ENCODE assay signal across 8 cellular contexts in the genomic region with DNA sequence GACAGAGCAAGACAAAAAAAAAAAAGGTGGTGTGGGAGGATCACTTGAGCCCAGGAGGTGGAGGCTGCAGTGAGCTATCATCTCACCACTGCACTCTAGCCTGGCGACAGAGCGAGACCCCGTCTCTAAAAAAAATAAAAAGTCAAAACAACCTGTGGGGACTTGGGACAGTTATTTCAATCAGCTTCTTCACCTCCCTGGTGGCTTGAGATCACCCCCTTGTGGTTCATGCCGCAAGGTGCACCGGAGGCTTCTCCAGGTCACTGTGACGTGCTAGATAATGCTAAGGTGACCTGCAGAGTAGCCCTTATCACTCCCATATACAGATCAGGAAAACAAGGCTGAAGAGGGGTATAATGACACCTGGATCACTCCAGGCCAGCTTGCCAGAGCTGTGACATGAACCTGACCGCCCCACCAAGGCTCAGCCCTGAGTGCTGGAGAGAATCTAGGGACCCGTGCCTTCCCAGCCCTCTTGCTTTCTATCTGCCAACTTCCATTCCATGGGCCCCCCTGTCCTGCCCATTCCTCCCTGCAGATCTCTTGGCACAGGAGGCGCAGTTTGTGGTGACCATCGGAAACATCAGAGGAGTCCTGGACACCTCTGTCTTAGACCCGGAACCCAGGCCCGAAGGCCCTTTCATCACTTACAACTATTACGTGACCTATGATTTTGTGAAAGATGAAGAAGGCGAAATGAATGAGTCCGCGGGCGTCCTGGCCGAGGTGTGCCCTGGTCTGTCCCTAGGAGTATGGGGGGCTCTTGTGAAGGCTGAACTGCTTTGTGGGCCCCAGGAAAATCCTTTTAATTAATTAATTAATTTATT. TPM values are rescaled to one million over a fixed set of nuclear protein-coding genes. Genes with fewer than 3 reads are reported as not detected.
A peak's percentile ranks its signal among the peaks of the same experiment; 100 is the strongest.
DNase-seq lines count a peak whose midpoint lies in the region; ATAC-seq and TF ChIP-seq lines count a peak whose summit lies in the region.

No MANE protein-coding gene starts in this region.

- 67% methylated on average over 18 of the region's 18 CpGs for WGBS in esophagus muscularis mucosa
- 64 to 72% methylated on average over 16 to 18 of the region's 18 CpGs for WGBS in upper lobe of left lung, 2 donors

- H3K27ac ChIP-seq in GM23338 (ENCODE audit: low read depth) (no peak overlapping the region), esophagus muscularis mucosa (replicated peaks in 1 of 4) (no peak overlapping the region), neural progenitor cell (no peak overlapping the region), upper lobe of left lung (no peak overlapping the region)

- H3K27me3 Mint-ChIP-seq in CD14-positive monocyte (ENCODE audit: low read depth in 3 of 3) (peaks cover 0 to 7% (median 4%) of the 10 kb centered on the region in 3 donors), GM23338 (ENCODE audit: insufficient read depth, low read depth, poor library complexity) (peaks cover 2% of the 10 kb centered on the region), neural progenitor cell (ENCODE audit: insufficient read depth, low read depth) (peaks cover 13% of the 10 kb centered on the region)

- H3K27me3 ChIP-seq in GM23338 (ENCODE audit: insufficient read depth): no peaks in the 10 kb centered on the region
- H3K27me3 ChIP-seq in esophagus muscularis mucosa: peaks cover 0 to 9% (median 0%) of the 10 kb centered on the region in 4 donors
- H3K27me3 ChIP-seq in neural progenitor cell: no peaks in the 10 kb centered on the region
- no peaks in the 10 kb centered on the region for H3K27me3 ChIP-seq in upper lobe of left lung

- no peaks in the 10 kb centered on the region for H3F3A ChIP-seq in GM23338 (replicated peaks; ENCODE audit: low read depth)
- H3F3A ChIP-seq in neural progenitor cell (ENCODE audit: low read depth): no peaks in the 10 kb centered on the region

- H3K9me3 ChIP-seq in esophagus muscularis mucosa (peaks cover 0 to 3% (median 0%) of the 10 kb centered on the region in 4 donors), neural progenitor cell (ENCODE audit: low read depth) (no peaks in the 10 kb centered on the region), upper lobe of left lung (no peaks in the 10 kb centered on the region)

- H3K4me1 ChIP-seq in GM23338 (ENCODE audit: insufficient read depth) (no peaks in the 10 kb centered on the region), esophagus muscularis mucosa (no peaks in the 10 kb centered on the region), neural progenitor cell (no peaks in the 10 kb centered on the region), upper lobe of left lung (peaks cover 0 to under 1% (median 0%) of the 10 kb centered on the region in 4 donors)

- no peak overlapping the region for H2AFZ ChIP-seq in GM23338
- no peak overlapping the region for H2AFZ ChIP-seq in neural progenitor cell (replicated peaks)

- H3K27ac Mint-ChIP-seq in CD14-positive monocyte (no peak overlapping the region), GM23338 (no peak overlapping the region), neural progenitor cell (peak overlapping the region; percentile 63)

- H3K36me3 Mint-ChIP-seq in CD14-positive monocyte (no peaks in the 10 kb centered on the region), GM23338 (ENCODE audit: low read depth) (no peaks in the 10 kb centered on the region), neural progenitor cell (no peaks in the 10 kb centered on the region)

- H4K20me1 ChIP-seq in GM23338 (replicated peaks; ENCODE audit: insufficient read depth): no peaks in the 10 kb centered on the region
- H4K20me1 ChIP-seq in neural progenitor cell (ENCODE audit: low read depth): no peaks in the 10 kb centered on the region

- H3K36me3 ChIP-seq in GM23338 (ENCODE audit: insufficient read depth) (no peaks in the 10 kb centered on the region), esophagus muscularis mucosa (no peaks in the 10 kb centered on the region), neural progenitor cell (no peaks in the 10 kb centered on the region), upper lobe of left lung (no peaks in the 10 kb centered on the region)

- no peak for DNase-seq in CD14-positive monocyte (ENCODE audit: low spot score)
- peak; percentile 88 for DNase-seq in GM23338 (ENCODE audit: low spot score)
- peak; percentile 20 for DNase-seq in NCI-H82 treated with DMSO at 0.1 percent for 48 hours (lab: John Stamatoyannopoulos, UW; ENCODE audit: unreplicated experiment)
- peak; percentile 16 for DNase-seq in activated CD8-positive, alpha-beta memory T cell treated with anti-CD3 and anti-CD28 coated beads, Interleukin-2, amount 50 U/mL, for 1 hour (ENCODE audit: extremely low read depth)
- no peak for DNase-seq in esophagus muscularis mucosa (ENCODE audit: extremely low spot score)
- peak; percentile 81 for DNase-seq in neural progenitor cell (ENCODE audit: low spot score)
- peak in 1 of 2 donors; percentile 52 for DNase-seq in upper lobe of left lung

- no peak for TF ChIP-seq EP300 in esophagus muscularis mucosa (IDR thresholded peaks at IDR 0.05)
- TF ChIP-seq EP300 in upper lobe of left lung (IDR thresholded peaks at IDR 0.05): no peak

- H3K4me3 ChIP-seq in GM23338 (no peak overlapping the region), esophagus muscularis mucosa (no peak overlapping the region), neural progenitor cell (no peak overlapping the region), upper lobe of left lung (no peak overlapping the region)

- no peaks in the 10 kb centered on the region for H3K4me1 Mint-ChIP-seq in CD14-positive monocyte
- H3K4me1 Mint-ChIP-seq in GM23338: peaks cover 3% of the 10 kb centered on the region; the same call in 2 of the 3 replicates
- no peaks in the 10 kb centered on the region for H3K4me1 Mint-ChIP-seq in neural progenitor cell

- no peaks in the 10 kb centered on the region; the same call in 1 of the 2 replicates for H3K9me2 ChIP-seq in GM23338 (ENCODE audit: insufficient read depth)

- intact Hi-C loops in CD14-positive monocyte (cut with micrococcal nuclease): no loop called here
- intact Hi-C loops in esophagus muscularis mucosa (cut with DNase I): loop anchor here (10.0 kb wide), 1 partner anchor 56 kb away; no protein-coding TSS in a partner anchor

- TF ChIP-seq POLR2A in esophagus muscularis mucosa (IDR thresholded peaks at IDR 0.05; ENCODE audit: low read depth) (no peak), upper lobe of left lung (IDR thresholded peaks at IDR 0.05) (no peak)

- no peak overlapping the region for H3K4me3 Mint-ChIP-seq in CD14-positive monocyte
- no peak overlapping the region for H3K4me3 Mint-ChIP-seq in GM23338
- peak overlapping the region; percentile 18 for H3K4me3 Mint-ChIP-seq in neural progenitor cell

- no peak overlapping the region for H3K4me2 ChIP-seq in GM23338
- H3K4me2 ChIP-seq in neural progenitor cell: no peak overlapping the region

- H3K79me2 ChIP-seq in GM23338 (replicated peaks; ENCODE audit: insufficient read depth) (no peaks in the 10 kb centered on the region), neural progenitor cell (ENCODE audit: low read depth) (no peaks in the 10 kb centered on the region)

- TF ChIP-seq CTCF in CD14-positive monocyte (IDR thresholded peaks at IDR 0.05): peak; percentile 74
- peak; percentile 89 to 94 for TF ChIP-seq CTCF in GM23338 (conservative IDR thresholded peaks at IDR 0.05; ENCODE audit: low read depth in 2 of 2)
- peak; percentile 49 to 75 (median 71) for TF ChIP-seq CTCF in esophagus muscularis mucosa (IDR thresholded peaks at IDR 0.05)
- peak; percentile 80 for TF ChIP-seq CTCF in neural progenitor cell (IDR thresholded peaks at IDR 0.05)
- TF ChIP-seq CTCF in upper lobe of left lung (IDR thresholded peaks at IDR 0.05): peak in 5 of 6 experiments; percentile 54 to 68 (median 56)

- H3K9ac ChIP-seq in neural progenitor cell: no peak overlapping the region

- ATAC-seq in GM23338 (peak; percentile 92), upper lobe of left lung (ENCODE audit: low FRiP score in 2 of 2) (peak; percentile 59 to 61), GM21786 (IDR thresholded peaks at IDR 0.05; ENCODE audit: unreplicated experiment) (no peak)

- H3K9me3 Mint-ChIP-seq in CD14-positive monocyte: peaks cover 0 to 5% (median 1%) of the 10 kb centered on the region in 7 donors
- peaks cover 7% of the 10 kb centered on the region; the same call in 1 of the 3 replicates for H3K9me3 Mint-ChIP-seq in GM23338
- peaks cover 10% of the 10 kb centered on the region for H3K9me3 Mint-ChIP-seq in neural progenitor cell

TF ChIP-seq in GM23338, 12 proteins besides CTCF, POLR2A, EP300 and RAD21:
- TF ChIP-seq NANOG (IDR thresholded peaks at IDR 0.05; ENCODE audit: borderline replicate concordance): no peak
- TF ChIP-seq JUNB (IDR thresholded peaks at IDR 0.05; ENCODE audit: unreplicated experiment): no peak
- no peak for TF ChIP-seq POLR2AphosphoS5 (IDR thresholded peaks at IDR 0.05; ENCODE audit: low read depth)
- no peak for TF ChIP-seq EZH2 (IDR thresholded peaks at IDR 0.05; ENCODE audit: low read depth, unreplicated experiment)
- no peak for TF ChIP-seq EZH2phosphoT487 (IDR thresholded peaks at IDR 0.05; ENCODE audit: unreplicated experiment)

RNA-seq across cellular contexts. Expression of a gene that starts 8.1 kb away (rescaled TPM):
- polyA plus RNA-seq in CD14-positive monocyte (not detected), GM23338 (2016; fragmentation: Nextera tagmentation; extraction: Ambion mirVana) (0.45 TPM in 1 of 2 replicates, not detected in the other)
- not detected in 2 replicates for total RNA-seq in GM23338 (2014; rRNA removed; shearing (Covaris generic))
- total RNA-seq in esophagus muscularis mucosa (1 to 10 TPM in 2 of 4 donors, under 1 TPM in 1, not detected in 1; 0.99 to 2.5 (median 1.3) TPM), neural progenitor cell (ENCODE audit: low replicate concordance) (0.24 and 0.46 TPM in 2 replicates), upper lobe of left lung (10 to 100 TPM in 2 of 6 donors, 1 to 10 TPM in 3, under 1 TPM in 1; 0.72 to 13.6 (median 5.5) TPM)

RNA-seq across cellular contexts. Expression of a gene that starts 12.5 kb away (rescaled TPM):
- polyA plus RNA-seq in CD14-positive monocyte (not detected), GM23338 (2016; fragmentation: Nextera tagmentation; extraction: Ambion mirVana) (1.8 and 2.4 TPM in 2 replicates)
- 0.80 and 0.89 TPM in 2 replicates for total RNA-seq in GM23338 (2014; rRNA removed; shearing (Covaris generic))
- total RNA-seq in esophagus muscularis mucosa (not detected), neural progenitor cell (ENCODE audit: low replicate concordance) (0.30 and 0.53 TPM in 2 replicates), upper lobe of left lung (under 1 TPM in 3 of 6 donors, not detected in 3; 0.24 to 0.44 (median 0.29) TPM)

RNA-seq across cellular contexts. Expression of a gene that starts 17.0 kb away (rescaled TPM):
- not detected for polyA plus RNA-seq in CD14-positive monocyte
- total RNA-seq in GM23338 (2014; rRNA removed; shearing (Covaris generic)): not detected in 2 replicates
- polyA plus RNA-seq in GM23338 (2016; fragmentation: Nextera tagmentation; extraction: Ambion mirVana): not detected in 2 replicates
- not detected for total RNA-seq in esophagus muscularis mucosa
- total RNA-seq in neural progenitor cell (ENCODE audit: low replicate concordance): not detected in 2 replicates
- total RNA-seq in upper lobe of left lung: not detected

RNA-seq across cellular contexts. Expression of a gene that starts 34.8 kb away (rescaled TPM):
- polyA plus RNA-seq in CD14-positive monocyte (10 to 100 TPM; 51.3 to 55.9 TPM), GM23338 (2016; fragmentation: Nextera tagmentation; extraction: Ambion mirVana) (77.0 and 82.7 TPM in 2 replicates)
- total RNA-seq in GM23338 (2014; rRNA removed; shearing (Covaris generic)): 71.7 and 72.0 TPM in 2 replicates
- total RNA-seq in esophagus muscularis mucosa (10 to 100 TPM; 30.8 to 43.6 (median 39.3) TPM), neural progenitor cell (ENCODE audit: low replicate concordance) (114 and 131 TPM in 2 replicates), upper lobe of left lung (10 to 100 TPM; 27.2 to 61.8 (median 42.1) TPM)

Comparison
In these comparisons a context has a peak if more than half of its experiments do, and no peak if none do; other contexts are left out.
1. DNase-seq: peak in GM23338 (single experiment), NCI-H82 treated with DMSO at 0.1 percent for 48 hours (single experiment), activated CD8-positive, alpha-beta memory T cell treated with anti-CD3 and anti-CD28 coated beads, Interleukin-2, amount 50 U/mL, for 1 hour (single experiment) and neural progenitor cell (single experiment); none in CD14-positive monocyte (single experiment) and esophagus muscularis mucosa (single experiment).
2. Peak in every context shown above with its lines, with median percentiles within 50 percentile points of each other: CTCF ChIP-seq.